In genomic region chr4:56981795-56982201, GRCh38 we compare ENCODE assay signal across 10 cellular contexts. TPM values are rescaled to one million over a fixed set of nuclear protein-coding genes. Genes with fewer than 3 reads are reported as not detected.
DNase-seq lines count a peak whose midpoint lies in the region; ATAC-seq, FAIRE-seq and TF ChIP-seq lines count a peak whose summit lies in the region.
"Had no signal": no experiment of that assay in that cellular context is flagged by ENCODE, and none has a peak within 500 bp of the region (broad histone marks: within the 10 kb centered on the region; RNA-seq: fewer than 3 reads in every experiment).

No MANE protein-coding gene starts in this region.

- ATAC-seq in naive thymus-derived CD8-positive, alpha-beta T cell, result no peak
- ATAC-seq in HG02571 (IDR thresholded peaks at IDR 0.05; ENCODE audit: unreplicated experiment), result no peak
- no peak for ATAC-seq in GM21423 (IDR thresholded peaks at IDR 0.05; ENCODE audit: unreplicated experiment)

- H3K27ac ChIP-seq in DOHH2 (ENCODE audit: low read depth, low read length) (no peak overlapping the region), PC-9 (no peak overlapping the region)
- H3K27ac ChIP-seq: testis had no signal

- TF ChIP-seq CTCF in DOHH2 (IDR thresholded peaks at IDR 0.05; ENCODE audit: low read depth, low read length, poor library complexity, severe bottlenecking), result no peak
- TF ChIP-seq CTCF in PC-9 (conservative IDR thresholded peaks at IDR 0.05), result no peak
- TF ChIP-seq CTCF in bronchial epithelial cell (IDR thresholded peaks at IDR 0.05; ENCODE audit: insufficient read depth, low read length, severe bottlenecking), result no peak

- intact Hi-C loops in PC-9 (cut with micrococcal nuclease; ENCODE audit: unreplicated experiment), result no loop called here

- peak overlapping the region; percentile 99 for H3K4me2 ChIP-seq in DOHH2 (ENCODE audit: low read length)
- peak overlapping the region; percentile 83 for H3K4me2 ChIP-seq in PC-9

- peaks cover 7% of the 10 kb centered on the region for H3F3A ChIP-seq in DOHH2 (ENCODE audit: control insufficient read depth, insufficient read depth)
- H3F3A ChIP-seq in PC-9 (ENCODE audit: insufficient read depth, low read depth), result peaks cover 11% of the 10 kb centered on the region

- H3K9me2 ChIP-seq in DOHH2 (replicated peaks; ENCODE audit: control insufficient read depth, low read length), result no peaks in the 10 kb centered on the region
- no peaks in the 10 kb centered on the region for H3K9me2 ChIP-seq in PC-9 (ENCODE audit: insufficient read depth)

- no peak for FAIRE-seq in bronchial epithelial cell (lab: Jason Lieb, UNC)
- FAIRE-seq in frontal cortex (lab: Jason Lieb, UNC), result no peak

- H3K36me3 ChIP-seq in DOHH2 (ENCODE audit: control insufficient read depth, low read length) (peaks cover 75% of the 10 kb centered on the region), PC-9 (ENCODE audit: low read depth) (peaks cover 2% of the 10 kb centered on the region; the same call in 1 of the 2 replicates), bronchial epithelial cell (ENCODE audit: control insufficient read depth, insufficient read depth, low read length) (peaks cover 2% of the 10 kb centered on the region)

- peaks cover 30% of the 10 kb centered on the region for H3K4me1 ChIP-seq in DOHH2 (ENCODE audit: control insufficient read depth, low read length)
- peaks cover 17% of the 10 kb centered on the region; the same call in 1 of the 2 replicates for H3K4me1 ChIP-seq in PC-9 (replicated peaks; ENCODE audit: insufficient read depth)
- H3K4me1 ChIP-seq: testis had no signal

- H3K79me2 ChIP-seq in DOHH2 (ENCODE audit: control insufficient read depth, low read length), result peaks cover 89% of the 10 kb centered on the region
- H3K79me2 ChIP-seq in PC-9 (ENCODE audit: low read depth), result peaks cover 77% of the 10 kb centered on the region

- H3K27me3 Mint-ChIP-seq in naive thymus-derived CD8-positive, alpha-beta T cell, result no peaks in the 10 kb centered on the region

- peaks cover 17 to 75% (median 56%) of the 10 kb centered on the region in 4 donors for H3K4me1 Mint-ChIP-seq in naive thymus-derived CD8-positive, alpha-beta T cell

- peak overlapping the region; percentile 21 to 100 (median 99) for H3K4me3 Mint-ChIP-seq in naive thymus-derived CD8-positive, alpha-beta T cell

- CTCF ChIA-PET in PC-9 (lab: Charles Lee), result no interaction called here

- H3K4me3 ChIP-seq in DOHH2 (ENCODE audit: low read length), result peak overlapping the region; percentile 16; the same call in 1 of the 2 replicates
- no peak overlapping the region for H3K4me3 ChIP-seq in PC-9
- no peak overlapping the region for H3K4me3 ChIP-seq in bronchial epithelial cell (ENCODE audit: low read depth, low read length)
- H3K4me3 ChIP-seq: testis had no signal

- H4K20me1 ChIP-seq in DOHH2 (ENCODE audit: control insufficient read depth, insufficient read depth, low read depth, low read length), result peaks cover 36% of the 10 kb centered on the region
- peaks cover 48% of the 10 kb centered on the region for H4K20me1 ChIP-seq in PC-9 (ENCODE audit: insufficient read depth)

- BruUV-seq in PC-9 (replicated peaks; lab: Mats Ljungman, UMichigan), result no TSS peak

- H3K9me3 ChIP-seq in DOHH2 (ENCODE audit: control insufficient read depth, insufficient read depth, low read length) (no peaks in the 10 kb centered on the region), PC-9 (ENCODE audit: insufficient read depth, low read depth) (no peaks in the 10 kb centered on the region)
- H3K9me3 ChIP-seq: testis had no signal

- H3K27ac Mint-ChIP-seq in naive thymus-derived CD8-positive, alpha-beta T cell, result peak overlapping the region; percentile 21 to 87 (median 61)

- DNase-seq in PC-9, result peak in 1 of 2 experiments; percentile 51
- peak; percentile 29 for DNase-seq in bronchial epithelial cell (ENCODE audit: low read depth)
- no peak for DNase-seq in naive thymus-derived CD8-positive, alpha-beta T cell
- DNase-seq in germinal center (ENCODE audit: low spot score), result no peak
- DNase-seq in frontal cortex (ENCODE audit: low spot score in 2 of 2), result no peak
- DNase-seq: GDM1, testis had no signal

- no peaks in the 10 kb centered on the region for H3K9me3 Mint-ChIP-seq in naive thymus-derived CD8-positive, alpha-beta T cell

- no peak overlapping the region for H2AFZ ChIP-seq in PC-9

- H3K27me3 ChIP-seq in DOHH2 (ENCODE audit: control insufficient read depth, low read length) (no peaks in the 10 kb centered on the region), PC-9 (ENCODE audit: insufficient read depth, low read depth) (no peaks in the 10 kb centered on the region), bronchial epithelial cell (ENCODE audit: control insufficient read depth, insufficient read depth, low read length) (no peaks in the 10 kb centered on the region)
- H3K27me3 ChIP-seq: testis had no signal

- peaks cover 0 to 42% (median 6%) of the 10 kb centered on the region in 3 donors for H3K36me3 Mint-ChIP-seq in naive thymus-derived CD8-positive, alpha-beta T cell

- POLR2A ChIA-PET in PC-9 (lab: Charles Lee; ENCODE audit: unreplicated experiment), result interaction anchor here (0.6 kb wide), 1 partner anchor 1828 kb away, joined by 5 read pairs; no protein-coding TSS in a partner anchor
- POLR2A ChIA-PET in naive thymus-derived CD8-positive, alpha-beta T cell (lab: Charles Lee), result interaction anchor here (0.7 kb wide), 1 partner anchor 1033 kb away, joined by 3 read pairs; no protein-coding TSS in a partner anchor

RNA-seq across cellular contexts. Expression of gene POLR2B, which starts 3.1 kb away (rescaled TPM):
- total RNA-seq in PC-9 (2021), result 62.0 and 77.1 TPM in 2 replicates
- 97.2 and 112 TPM in 2 replicates for total RNA-seq in bronchial epithelial cell
- 100 to 1,000 TPM; 120 to 138 TPM for total RNA-seq in naive thymus-derived CD8-positive, alpha-beta T cell
- 10 to 100 TPM; 45.5 to 64.5 (median 45.7) TPM for polyA plus RNA-seq in naive thymus-derived CD8-positive, alpha-beta T cell
- total RNA-seq in frontal cortex, result 247 TPM

RNA-seq across cellular contexts. Expression of gene NOA1, which starts 4.4 kb away (rescaled TPM):
- total RNA-seq in PC-9 (2021) (24.1 and 25.3 TPM in 2 replicates), bronchial epithelial cell (11.8 and 18.7 TPM in 2 replicates), frontal cortex (19.6 TPM)
- total RNA-seq in naive thymus-derived CD8-positive, alpha-beta T cell, result 10 to 100 TPM; 21.5 to 23.8 TPM
- 10 to 100 TPM; 17.8 to 24.6 (median 20.6) TPM for polyA plus RNA-seq in naive thymus-derived CD8-positive, alpha-beta T cell
